Comparison of ENCODE assay signal across 8 cellular contexts in genomic region chr17:28599311-28600184, GRCh38.
DNase-seq lines count a peak whose midpoint lies in the region; ATAC-seq lines count a peak whose summit lies in the region.

No MANE protein-coding gene starts in this region.

- H3K27ac Mint-ChIP-seq in effector memory CD8-positive, alpha-beta T cell, result peak overlapping the region; percentile 96

- DNase-seq in Ammon's horn (ENCODE audit: low spot score), result peak; percentile 79
- peak; percentile 76 to 95 for DNase-seq in NCI-H526 (lab: John Stamatoyannopoulos, UW)
- peak; percentile 61 to 67 for DNase-seq in activated CD4-positive, alpha-beta T cell treated with anti-CD3 and anti-CD28 coated beads, Interleukin-2, amount 50 U/mL, for 4 hours
- peak in 2 of 3 experiments; percentile 49 to 64 for DNase-seq in effector memory CD8-positive, alpha-beta T cell
- peak; percentile 58 for DNase-seq in midbrain (lab: John Stamatoyannopoulos, UW)
- peak; percentile 47 to 57 for DNase-seq in stimulated activated CD8-positive, alpha-beta memory T cell treated with anti-CD3 and anti-CD28 coated beads, Interleukin-15, amount 100 ng/mL, for 48 hours (ENCODE audit: low read depth in 2 of 2)

- peaks cover 16% of the 10 kb centered on the region for H3K36me3 Mint-ChIP-seq in effector memory CD8-positive, alpha-beta T cell (ENCODE audit: insufficient read depth)

- H3K9me3 Mint-ChIP-seq in effector memory CD8-positive, alpha-beta T cell, result no peaks in the 10 kb centered on the region

- ATAC-seq in GM19035 (IDR thresholded peaks at IDR 0.05; ENCODE audit: unreplicated experiment) (peak; percentile 36), HG03280 (IDR thresholded peaks at IDR 0.05; ENCODE audit: unreplicated experiment) (peak; percentile 35)
- peak; percentile 61 for ATAC-seq in effector memory CD8-positive, alpha-beta T cell (replicated peaks)

- no peaks in the 10 kb centered on the region for H3K27me3 Mint-ChIP-seq in effector memory CD8-positive, alpha-beta T cell

- H3K4me3 Mint-ChIP-seq in effector memory CD8-positive, alpha-beta T cell, result peak overlapping the region; percentile 88 to 93

- H3K4me1 Mint-ChIP-seq in effector memory CD8-positive, alpha-beta T cell (ENCODE audit: low read depth in 2 of 2), result peaks cover 22 to 23% of the 10 kb centered on the region in 2 donors

Comparison
In these comparisons a context has a peak if more than half of its experiments do, and no peak if none do; other contexts are left out.
1. Peak in every context shown above with its lines: DNase-seq and ATAC-seq.